7 cellular contexts compared by ENCODE assay signal in genomic region chr3:141410408-141410807, GRCh38. TPM values are rescaled to one million over a fixed set of nuclear protein-coding genes. Genes with fewer than 3 reads are reported as not detected.
DNase-seq lines count a peak whose midpoint lies in the region; ATAC-seq and TF ChIP-seq lines count a peak whose summit lies in the region.

No MANE protein-coding gene starts in this region.

- H3K27me3 ChIP-seq in suprapubic skin, result no peaks in the 10 kb centered on the region

- peaks cover 71% of the 10 kb centered on the region for H3K4me1 ChIP-seq in suprapubic skin

- no peak overlapping the region for H3K4me3 ChIP-seq in LNCaP clone FGC (ENCODE audit: low read depth, low read length)
- no peak overlapping the region for H3K4me3 ChIP-seq in suprapubic skin

- DNase-seq in LNCaP clone FGC (ENCODE audit: low read depth) (peak; percentile 33), hypothalamus (lab: John Stamatoyannopoulos, UW) (peak in 27 of 51 donors; percentile 8 to 61 (median 40)), suprapubic skin (ENCODE audit: low spot score in 2 of 2) (no peak), SKM-1 treated with dmso at 0.1 percent for 144 hours (lab: John Stamatoyannopoulos, UW; ENCODE audit: unreplicated experiment) (no peak), NCI-H1048 (lab: John Stamatoyannopoulos, UW) (no peak)
- DNase-seq in activated naive CD8-positive, alpha-beta T cell treated with anti-CD3 and anti-CD28 coated beads for 36 hours, result no peak

- TF ChIP-seq EP300 in suprapubic skin (IDR thresholded peaks at IDR 0.05), result no peak

- 31% methylated on average over 3 of the region's 3 CpGs for WGBS in suprapubic skin

- TF ChIP-seq POLR2A in suprapubic skin (IDR thresholded peaks at IDR 0.05), result no peak

- no peaks in the 10 kb centered on the region for H3K27me3 Mint-ChIP-seq in activated naive CD8-positive, alpha-beta T cell treated with anti-CD3 and anti-CD28 coated beads for 36 hours

- peak overlapping the region; percentile 95 for H3K27ac ChIP-seq in suprapubic skin

- TF ChIP-seq CTCF in LNCaP clone FGC (IDR thresholded peaks at IDR 0.05; ENCODE audit: control insufficient read depth, extremely low read depth, insufficient read depth) (no peak), suprapubic skin (IDR thresholded peaks at IDR 0.05) (no peak)

- no peak overlapping the region for H3K4me3 Mint-ChIP-seq in activated naive CD8-positive, alpha-beta T cell treated with anti-CD3 and anti-CD28 coated beads for 36 hours

- H3K9me3 Mint-ChIP-seq in activated naive CD8-positive, alpha-beta T cell treated with anti-CD3 and anti-CD28 coated beads for 36 hours, result no peaks in the 10 kb centered on the region

- no peak for ATAC-seq in HG03571 (IDR thresholded peaks at IDR 0.05; ENCODE audit: unreplicated experiment)

- no peaks in the 10 kb centered on the region for H3K9me3 ChIP-seq in suprapubic skin

- H3K36me3 ChIP-seq in suprapubic skin, result peaks cover 33% of the 10 kb centered on the region

- H3K4me1 Mint-ChIP-seq in activated naive CD8-positive, alpha-beta T cell treated with anti-CD3 and anti-CD28 coated beads for 36 hours, result peaks cover 68% of the 10 kb centered on the region

- H3K27ac Mint-ChIP-seq in activated naive CD8-positive, alpha-beta T cell treated with anti-CD3 and anti-CD28 coated beads for 36 hours, result peak overlapping the region; percentile 98

- peaks cover 29% of the 10 kb centered on the region for H3K36me3 Mint-ChIP-seq in activated naive CD8-positive, alpha-beta T cell treated with anti-CD3 and anti-CD28 coated beads for 36 hours

RNA-seq across cellular contexts. Expression of gene ZBTB38, which starts 42.1 kb away (rescaled TPM):
- 10 to 100 TPM; 14.7 to 16.7 TPM for total RNA-seq in activated naive CD8-positive, alpha-beta T cell treated with anti-CD3 and anti-CD28 coated beads for 36 hours
- total RNA-seq in suprapubic skin, result 100 to 1,000 TPM in 1 of 4 donors, 10 to 100 TPM in 3; 65.8 to 101 (median 85.9) TPM

Comparison
In these comparisons a context has a peak if more than half of its experiments do, and no peak if none do; other contexts are left out.
1. DNase-seq: peak in LNCaP clone FGC (single experiment) and hypothalamus (27 of 51); none in activated naive CD8-positive, alpha-beta T cell treated with anti-CD3 and anti-CD28 coated beads for 36 hours (single experiment), suprapubic skin (0 of 2), SKM-1 treated with dmso at 0.1 percent for 144 hours (single experiment) and NCI-H1048 (single experiment).